8 cellular contexts compared by ENCODE assay signal in genomic region chr15:41417418-41417811, GRCh38. TPM values are rescaled to one million over a fixed set of nuclear protein-coding genes. Genes with fewer than 3 reads are reported as not detected.
DNase-seq lines count a peak whose midpoint lies in the region; ATAC-seq and TF ChIP-seq lines count a peak whose summit lies in the region.

No MANE protein-coding gene starts in this region.

- ATAC-seq in GM18505 (IDR thresholded peaks at IDR 0.05; ENCODE audit: unreplicated experiment), result peak; percentile 44

- H3K4me1 ChIP-seq in HAP-1, result peaks cover 6% of the 10 kb centered on the region

- H3K4me3 Mint-ChIP-seq in immature natural killer cell, result peak overlapping the region; percentile 85 to 97 (median 96)

- no peaks in the 10 kb centered on the region for H3K36me3 Mint-ChIP-seq in immature natural killer cell

- TF ChIP-seq POLR2A in GM18505 (IDR thresholded peaks at IDR 0.05; ENCODE audit: borderline replicate concordance, extremely low read depth, insufficient read depth, insufficient read length), result no peak

- peaks cover 36 to 48% of the 10 kb centered on the region in 2 donors for H3K4me1 Mint-ChIP-seq in immature natural killer cell

- H3K36me3 ChIP-seq in HAP-1 (replicated peaks), result peaks cover 2% of the 10 kb centered on the region; the same call in 1 of the 2 replicates

- peaks cover 9 to 15% (median 11%) of the 10 kb centered on the region in 3 donors for H3K27me3 Mint-ChIP-seq in immature natural killer cell (ENCODE audit: low read depth in 3 of 3)

- H3K4me3 ChIP-seq in HAP-1, result peak overlapping the region; percentile 90

- peak overlapping the region; percentile 72 to 93 (median 85) for H3K27ac Mint-ChIP-seq in immature natural killer cell

- H3K27me3 ChIP-seq in HAP-1 (ENCODE audit: low read depth), result no peaks in the 10 kb centered on the region

- in situ Hi-C loops in HAP-1 (cut with MboI; ENCODE audit: low sequenced_read_pairs), result no loop called here

- H3K9me3 ChIP-seq in HAP-1, result no peaks in the 10 kb centered on the region

- no peaks in the 10 kb centered on the region for H3K9me3 Mint-ChIP-seq in immature natural killer cell

- DNase-seq in HAP-1 (ENCODE audit: low spot score in 2 of 2), result peak in 1 of 2 experiments; percentile 48
- peak; percentile 22 for DNase-seq in LoVo (ENCODE audit: low spot score)
- peak; percentile 67 for DNase-seq in astrocyte of the hippocampus (ENCODE audit: low read depth, low spot score)
- no peak for DNase-seq in immature natural killer cell
- DNase-seq in stimulated activated CD4-positive, alpha-beta T cell treated with anti-CD3 and anti-CD28 coated beads, Interleukin-2, amount 100 ng/mL, for 48 hours, result peak; percentile 18 to 32
- no peak for DNase-seq in SHP77 treated with DMSO at 0.1 percent for 48 hours (lab: John Stamatoyannopoulos, UW)
- no peak for DNase-seq in NCI-H345 treated with DMSO at 0.1 percent for 48 hours (lab: John Stamatoyannopoulos, UW; ENCODE audit: unreplicated experiment)

RNA-seq across cellular contexts. Expression of gene RTF1, which starts 0.5 kb away (rescaled TPM):
- polyA plus RNA-seq in immature natural killer cell, result 10 to 100 TPM; 11.2 to 35.7 (median 23.4) TPM

RNA-seq across cellular contexts. Expression of gene NDUFAF1, which starts 15.1 kb away (rescaled TPM):
- 10 to 100 TPM; 15.3 to 37.7 (median 23.7) TPM for polyA plus RNA-seq in immature natural killer cell

Comparison
In these comparisons a context has a peak if more than half of its experiments do, and no peak if none do; other contexts are left out.
1. DNase-seq: peak in LoVo (single experiment), astrocyte of the hippocampus (single experiment) and stimulated activated CD4-positive, alpha-beta T cell treated with anti-CD3 and anti-CD28 coated beads, Interleukin-2, amount 100 ng/mL, for 48 hours (2 of 2); none in immature natural killer cell (0 of 3), SHP77 treated with DMSO at 0.1 percent for 48 hours (single experiment) and NCI-H345 treated with DMSO at 0.1 percent for 48 hours (single experiment).